In genomic region chr6:44387346-44388134, GRCh38 we compare ENCODE assay signal across 1 cellular context.
TF ChIP-seq lines count a peak whose summit lies in the region.

TSS of gene CDC5L (plus strand) at chr6:44387706. CDS start at chr6:44387824, 118 bp downstream.

TF ChIP-seq in HepG2, 621 proteins besides CTCF, POLR2A, EP300 and RAD21 (continued from another document and continues in another):
- TF ChIP-seq BCL3 (CRISPR knock-in tag; IDR thresholded peaks at IDR 0.05) (peak; percentile 93), JDP2 (CRISPR knock-in tag; IDR thresholded peaks at IDR 0.05; ENCODE audit: borderline replicate concordance) (no peak), STAT5B (CRISPR knock-in tag; IDR thresholded peaks at IDR 0.05) (no peak), MAZ (IDR thresholded peaks at IDR 0.05; ENCODE audit: borderline replicate concordance, low read depth, low read length) (peak; percentile 80; the same call in 1 of the 2 replicates), MAZ (CRISPR knock-in tag; IDR thresholded peaks at IDR 0.05; ENCODE audit: low read depth) (peak; percentile 74; the same call in 1 of the 2 replicates), ZNF639 (CRISPR knock-in tag; conservative IDR thresholded peaks at IDR 0.05) (peak; percentile 64; the same call in 1 of the 2 replicates), ZNF121 (CRISPR knock-in tag; IDR thresholded peaks at IDR 0.05) (peak; percentile 43; the same call in 1 of the 2 replicates), HNRNPH1 (optimal IDR thresholded peaks at IDR 0.05; ENCODE audit: low read depth, low read length) (no peak), TBX3 (IDR thresholded peaks at IDR 0.05; ENCODE audit: borderline replicate concordance) (no peak), HOMEZ (CRISPR knock-in tag; IDR thresholded peaks at IDR 0.05; ENCODE audit: low read depth) (peak; percentile 75; the same call in 1 of the 2 replicates), NR2C2 (CRISPR knock-in tag; IDR thresholded peaks at IDR 0.05; ENCODE audit: borderline replicate concordance) (peak; percentile 80), KLF15 (CRISPR knock-in tag; IDR thresholded peaks at IDR 0.05; ENCODE audit: borderline replicate concordance) (peak; percentile 70; the same call in 1 of the 2 replicates), TAF15 (IDR thresholded peaks at IDR 0.05; ENCODE audit: low read depth, low read length, poor library complexity, severe bottlenecking) (peak; percentile 33), ZNF10 (CRISPR knock-in tag; IDR thresholded peaks at IDR 0.05; ENCODE audit: borderline replicate concordance, low read depth) (no peak), ZNF136 (CRISPR knock-in tag; IDR thresholded peaks at IDR 0.05; ENCODE audit: low read depth) (0 out of 2 replicates have a peak, but pooled peaks have one; percentile 72), HMG20B (CRISPR knock-in tag; conservative IDR thresholded peaks at IDR 0.05) (peak; percentile 16; the same call in 1 of the 2 replicates), ZNF138 (CRISPR knock-in tag; IDR thresholded peaks at IDR 0.05; ENCODE audit: low read depth) (peak; percentile 74), SKI (IDR thresholded peaks at IDR 0.05; ENCODE audit: partially characterized antibody) (no peak), TFE3 (CRISPR knock-in tag; IDR thresholded peaks at IDR 0.05) (0 out of 2 replicates have a peak, but pooled peaks have one; percentile 40), ZBTB46 (CRISPR knock-in tag; IDR thresholded peaks at IDR 0.05; ENCODE audit: borderline replicate concordance) (no peak), ZNF549 (CRISPR knock-in tag; IDR thresholded peaks at IDR 0.05) (no peak), NONO (IDR thresholded peaks at IDR 0.05) (no peak), NONO (CRISPR knock-in tag; conservative IDR thresholded peaks at IDR 0.05) (peak; percentile 94), ZNF746 (CRISPR knock-in tag; IDR thresholded peaks at IDR 0.05) (no peak), PLSCR1 (CRISPR knock-in tag; IDR thresholded peaks at IDR 0.05; ENCODE audit: borderline replicate concordance) (no peak; the same call in 1 of the 2 replicates), ZNF713 (CRISPR knock-in tag; IDR thresholded peaks at IDR 0.05) (no peak), ZNF260 (CRISPR knock-in tag; IDR thresholded peaks at IDR 0.05; ENCODE audit: borderline replicate concordance, low read depth) (no peak), ZFY (CRISPR knock-in tag; IDR thresholded peaks at IDR 0.05) (peak; percentile 77), NCOA2 (CRISPR knock-in tag; IDR thresholded peaks at IDR 0.05) (peak; percentile 48; the same call in 1 of the 2 replicates), CENPX (CRISPR knock-in tag; IDR thresholded peaks at IDR 0.05) (no peak), ZNF775 (CRISPR knock-in tag; IDR thresholded peaks at IDR 0.05; ENCODE audit: borderline replicate concordance) (no peak; the same call in 1 of the 2 replicates), RFX3 (CRISPR knock-in tag; IDR thresholded peaks at IDR 0.05) (peak; percentile 43; the same call in 1 of the 2 replicates), ZNF563 (CRISPR knock-in tag; IDR thresholded peaks at IDR 0.05) (peak; percentile 78; the same call in 1 of the 2 replicates), ZNF280B (CRISPR knock-in tag; IDR thresholded peaks at IDR 0.05; ENCODE audit: borderline replicate concordance) (peak; percentile 98), ZNF253 (CRISPR knock-in tag; IDR thresholded peaks at IDR 0.05; ENCODE audit: borderline replicate concordance) (0 out of 2 replicates have a peak, but pooled peaks have one; percentile 73), ZNF414 (CRISPR knock-in tag; IDR thresholded peaks at IDR 0.05) (peak; percentile 67; the same call in 1 of the 2 replicates), THYN1 (CRISPR knock-in tag; IDR thresholded peaks at IDR 0.05; ENCODE audit: borderline replicate concordance, low read depth) (no peak), ZNF589 (CRISPR knock-in tag; conservative IDR thresholded peaks at IDR 0.05) (no peak; the same call in none of the 2 replicates), CREB1 (IDR thresholded peaks at IDR 0.05) (peak; percentile 100), CREB1 (CRISPR knock-in tag; IDR thresholded peaks at IDR 0.05) (peak; percentile 97), ZNF24 (IDR thresholded peaks at IDR 0.05) (no peak), LRRFIP1 (CRISPR knock-in tag; conservative IDR thresholded peaks at IDR 0.05) (no peak), ZNF33B (CRISPR knock-in tag; IDR thresholded peaks at IDR 0.05) (peak; percentile 56; the same call in 1 of the 2 replicates), TCF12 (IDR thresholded peaks at IDR 0.05) (no peak), TCF12 (CRISPR knock-in tag; IDR thresholded peaks at IDR 0.05) (0 out of 2 replicates have a peak, but pooled peaks have one; percentile 19), NR0B2 (CRISPR knock-in tag; IDR thresholded peaks at IDR 0.05) (peak; percentile 62), ZBTB7B (CRISPR knock-in tag; IDR thresholded peaks at IDR 0.05) (peak; percentile 88), GMEB2 (CRISPR knock-in tag; IDR thresholded peaks at IDR 0.05; ENCODE audit: low read depth) (peak; percentile 61; the same call in 1 of the 2 replicates), MAX (IDR thresholded peaks at IDR 0.05) (peak; percentile 88), HCFC1 (IDR thresholded peaks at IDR 0.05; ENCODE audit: low read depth, low read length) (peak; percentile 25; the same call in 1 of the 2 replicates), ZBTB8A (CRISPR knock-in tag; IDR thresholded peaks at IDR 0.05; ENCODE audit: borderline replicate concordance, low read depth) (no peak), CEBPG (CRISPR knock-in tag; IDR thresholded peaks at IDR 0.05) (peak; percentile 34; the same call in 1 of the 2 replicates), ZNF124 (CRISPR knock-in tag; IDR thresholded peaks at IDR 0.05) (peak; percentile 61; the same call in 1 of the 2 replicates)
